Comparison of ENCODE assay signal across 1 cellular context in genomic region chr15:64216722-64217428, GRCh38.
TF ChIP-seq lines count a peak whose summit lies in the region.

No MANE protein-coding gene starts in this region.

TF ChIP-seq in HepG2, 621 proteins besides CTCF, POLR2A, EP300 and RAD21 (continues in another document):
- TF ChIP-seq TBX3 (IDR thresholded peaks at IDR 0.05; ENCODE audit: borderline replicate concordance) (0 out of 2 replicates have a peak, but pooled peaks have one; percentile 22), ZNF12 (CRISPR knock-in tag; IDR thresholded peaks at IDR 0.05) (peak; percentile 70; the same call in 1 of the 2 replicates), ZNF557 (CRISPR knock-in tag; IDR thresholded peaks at IDR 0.05) (no peak), GABPA (IDR thresholded peaks at IDR 0.05; ENCODE audit: low read depth, low read length) (no peak), GABPA (CRISPR knock-in tag; IDR thresholded peaks at IDR 0.05; ENCODE audit: low read depth) (peak; percentile 67; the same call in 1 of the 2 replicates), ZBTB3 (CRISPR knock-in tag; IDR thresholded peaks at IDR 0.05; ENCODE audit: borderline replicate concordance, low read depth) (0 out of 2 replicates have a peak, but pooled peaks have one; percentile 32), ZNF543 (CRISPR knock-in tag; IDR thresholded peaks at IDR 0.05) (peak; percentile 49; the same call in 1 of the 2 replicates), HNF4G (IDR thresholded peaks at IDR 0.05; ENCODE audit: borderline replicate concordance, low read depth, low read length) (peak; percentile 89), HNF4G (CRISPR knock-in tag; IDR thresholded peaks at IDR 0.05; ENCODE audit: borderline replicate concordance, low read depth) (peak; percentile 56; the same call in 1 of the 2 replicates), POGZ (CRISPR knock-in tag; IDR thresholded peaks at IDR 0.05) (peak; percentile 80), PITX1 (CRISPR knock-in tag; IDR thresholded peaks at IDR 0.05) (0 out of 2 replicates have a peak, but pooled peaks have one; percentile 33), RXRB (CRISPR knock-in tag; IDR thresholded peaks at IDR 0.05; ENCODE audit: borderline replicate concordance) (peak; percentile 91), CBX5 (CRISPR knock-in tag; IDR thresholded peaks at IDR 0.05; ENCODE audit: borderline replicate concordance) (peak; percentile 73; the same call in 1 of the 2 replicates), PHB2 (IDR thresholded peaks at IDR 0.05; ENCODE audit: partially characterized antibody) (no peak), ZSCAN9 (CRISPR knock-in tag; IDR thresholded peaks at IDR 0.05; ENCODE audit: borderline replicate concordance) (peak; percentile 43; the same call in 1 of the 2 replicates), MEF2D (CRISPR knock-in tag; IDR thresholded peaks at IDR 0.05) (peak; percentile 72; the same call in 1 of the 2 replicates), ZSCAN5A (CRISPR knock-in tag; IDR thresholded peaks at IDR 0.05; ENCODE audit: borderline replicate concordance) (0 out of 2 replicates have a peak, but pooled peaks have one; percentile 36), BRCA1 (CRISPR knock-in tag; IDR thresholded peaks at IDR 0.05) (no peak), ZGPAT (CRISPR knock-in tag; IDR thresholded peaks at IDR 0.05) (peak; percentile 93), ZSCAN29 (CRISPR knock-in tag; conservative IDR thresholded peaks at IDR 0.05) (0 out of 2 replicates have a peak, but pooled peaks have one; percentile 77), NFIC (IDR thresholded peaks at IDR 0.05; ENCODE audit: low read length) (peak; percentile 96), HNF4A (CRISPR knock-in tag; IDR thresholded peaks at IDR 0.05) (peak; percentile 96), KMT2B (CRISPR knock-in tag; IDR thresholded peaks at IDR 0.05) (0 out of 2 replicates have a peak, but pooled peaks have one; percentile 40), ZNF878 (CRISPR knock-in tag; IDR thresholded peaks at IDR 0.05) (peak; percentile 92), GRHL1 (CRISPR knock-in tag; conservative IDR thresholded peaks at IDR 0.05) (no peak), ZBTB25 (CRISPR knock-in tag; IDR thresholded peaks at IDR 0.05) (peak; percentile 64; the same call in 1 of the 2 replicates), MEIS2 (CRISPR knock-in tag; IDR thresholded peaks at IDR 0.05) (0 out of 2 replicates have a peak, but pooled peaks have one; percentile 33), AKAP8 (CRISPR knock-in tag; IDR thresholded peaks at IDR 0.05) (0 out of 2 replicates have a peak, but pooled peaks have one; percentile 33), HNF1B (CRISPR knock-in tag; IDR thresholded peaks at IDR 0.05) (peak; percentile 86), XRCC5 (optimal IDR thresholded peaks at IDR 0.05; ENCODE audit: low read length) (peak; percentile 67), CREM (IDR thresholded peaks at IDR 0.05) (peak; percentile 67), CREM (CRISPR knock-in tag; IDR thresholded peaks at IDR 0.05) (no peak)
- TF ChIP-seq, protein P1, sequence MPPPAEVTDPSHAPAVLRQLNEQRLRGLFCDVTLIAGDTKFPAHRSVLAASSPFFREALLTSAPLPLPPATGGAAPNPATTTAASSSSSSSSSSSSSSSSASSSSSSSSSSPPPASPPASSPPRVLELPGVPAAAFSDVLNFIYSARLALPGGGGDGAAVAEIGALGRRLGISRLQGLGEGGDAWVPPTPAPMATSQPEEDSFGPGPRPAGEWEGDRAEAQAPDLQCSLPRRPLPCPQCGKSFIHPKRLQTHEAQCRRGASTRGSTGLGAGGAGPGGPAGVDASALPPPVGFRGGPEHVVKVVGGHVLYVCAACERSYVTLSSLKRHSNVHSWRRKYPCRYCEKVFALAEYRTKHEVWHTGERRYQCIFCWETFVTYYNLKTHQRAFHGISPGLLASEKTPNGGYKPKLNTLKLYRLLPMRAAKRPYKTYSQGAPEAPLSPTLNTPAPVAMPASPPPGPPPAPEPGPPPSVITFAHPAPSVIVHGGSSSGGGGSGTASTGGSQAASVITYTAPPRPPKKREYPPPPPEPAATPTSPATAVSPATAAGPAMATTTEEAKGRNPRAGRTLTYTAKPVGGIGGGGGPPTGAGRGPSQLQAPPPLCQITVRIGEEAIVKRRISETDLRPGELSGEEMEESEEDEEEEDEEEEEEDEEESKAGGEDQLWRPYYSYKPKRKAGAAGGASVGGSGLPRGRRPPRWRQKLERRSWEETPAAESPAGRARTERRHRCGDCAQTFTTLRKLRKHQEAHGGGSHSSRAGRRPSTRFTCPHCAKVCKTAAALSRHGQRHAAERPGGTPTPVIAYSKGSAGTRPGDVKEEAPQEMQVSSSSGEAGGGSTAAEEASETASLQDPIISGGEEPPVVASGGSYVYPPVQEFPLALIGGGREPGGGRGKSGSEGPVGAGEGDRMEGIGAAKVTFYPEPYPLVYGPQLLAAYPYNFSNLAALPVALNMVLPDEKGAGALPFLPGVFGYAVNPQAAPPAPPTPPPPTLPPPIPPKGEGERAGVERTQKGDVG (CRISPR knock-in tag; IDR thresholded peaks at IDR 0.05; ENCODE audit: borderline replicate concordance) = 0 out of 2 replicates have a peak, but pooled peaks have one; percentile 38
- TF ChIP-seq, protein P2, sequence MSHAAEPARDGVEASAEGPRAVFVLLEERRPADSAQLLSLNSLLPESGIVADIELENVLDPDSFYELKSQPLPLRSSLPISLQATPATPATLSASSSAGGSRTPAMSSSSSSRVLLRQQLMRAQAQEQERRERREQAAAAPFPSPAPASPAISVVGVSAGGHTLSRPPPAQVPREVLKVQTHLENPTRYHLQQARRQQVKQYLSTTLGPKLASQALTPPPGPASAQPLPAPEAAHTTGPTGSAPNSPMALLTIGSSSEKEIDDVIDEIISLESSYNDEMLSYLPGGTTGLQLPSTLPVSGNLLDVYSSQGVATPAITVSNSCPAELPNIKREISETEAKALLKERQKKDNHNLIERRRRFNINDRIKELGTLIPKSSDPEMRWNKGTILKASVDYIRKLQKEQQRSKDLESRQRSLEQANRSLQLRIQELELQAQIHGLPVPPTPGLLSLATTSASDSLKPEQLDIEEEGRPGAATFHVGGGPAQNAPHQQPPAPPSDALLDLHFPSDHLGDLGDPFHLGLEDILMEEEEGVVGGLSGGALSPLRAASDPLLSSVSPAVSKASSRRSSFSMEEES (CRISPR knock-in tag; IDR thresholded peaks at IDR 0.05) = peak; percentile 36; the same call in 1 of the 2 replicates
- TF ChIP-seq, protein P3, sequence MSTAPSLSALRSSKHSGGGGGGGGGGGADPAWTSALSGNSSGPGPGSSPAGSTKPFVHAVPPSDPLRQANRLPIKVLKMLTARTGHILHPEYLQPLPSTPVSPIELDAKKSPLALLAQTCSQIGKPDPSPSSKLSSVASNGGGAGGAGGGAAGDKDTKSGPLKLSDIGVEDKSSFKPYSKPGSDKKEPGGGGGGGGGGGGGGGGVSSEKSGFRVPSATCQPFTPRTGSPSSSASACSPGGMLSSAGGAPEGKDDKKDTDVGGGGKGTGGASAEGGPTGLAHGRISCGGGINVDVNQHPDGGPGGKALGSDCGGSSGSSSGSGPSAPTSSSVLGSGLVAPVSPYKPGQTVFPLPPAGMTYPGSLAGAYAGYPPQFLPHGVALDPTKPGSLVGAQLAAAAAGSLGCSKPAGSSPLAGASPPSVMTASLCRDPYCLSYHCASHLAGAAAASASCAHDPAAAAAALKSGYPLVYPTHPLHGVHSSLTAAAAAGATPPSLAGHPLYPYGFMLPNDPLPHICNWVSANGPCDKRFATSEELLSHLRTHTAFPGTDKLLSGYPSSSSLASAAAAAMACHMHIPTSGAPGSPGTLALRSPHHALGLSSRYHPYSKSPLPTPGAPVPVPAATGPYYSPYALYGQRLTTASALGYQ (CRISPR knock-in tag; IDR thresholded peaks at IDR 0.05) = peak; percentile 50; the same call in 1 of the 2 replicates
- TF ChIP-seq, protein P4, sequence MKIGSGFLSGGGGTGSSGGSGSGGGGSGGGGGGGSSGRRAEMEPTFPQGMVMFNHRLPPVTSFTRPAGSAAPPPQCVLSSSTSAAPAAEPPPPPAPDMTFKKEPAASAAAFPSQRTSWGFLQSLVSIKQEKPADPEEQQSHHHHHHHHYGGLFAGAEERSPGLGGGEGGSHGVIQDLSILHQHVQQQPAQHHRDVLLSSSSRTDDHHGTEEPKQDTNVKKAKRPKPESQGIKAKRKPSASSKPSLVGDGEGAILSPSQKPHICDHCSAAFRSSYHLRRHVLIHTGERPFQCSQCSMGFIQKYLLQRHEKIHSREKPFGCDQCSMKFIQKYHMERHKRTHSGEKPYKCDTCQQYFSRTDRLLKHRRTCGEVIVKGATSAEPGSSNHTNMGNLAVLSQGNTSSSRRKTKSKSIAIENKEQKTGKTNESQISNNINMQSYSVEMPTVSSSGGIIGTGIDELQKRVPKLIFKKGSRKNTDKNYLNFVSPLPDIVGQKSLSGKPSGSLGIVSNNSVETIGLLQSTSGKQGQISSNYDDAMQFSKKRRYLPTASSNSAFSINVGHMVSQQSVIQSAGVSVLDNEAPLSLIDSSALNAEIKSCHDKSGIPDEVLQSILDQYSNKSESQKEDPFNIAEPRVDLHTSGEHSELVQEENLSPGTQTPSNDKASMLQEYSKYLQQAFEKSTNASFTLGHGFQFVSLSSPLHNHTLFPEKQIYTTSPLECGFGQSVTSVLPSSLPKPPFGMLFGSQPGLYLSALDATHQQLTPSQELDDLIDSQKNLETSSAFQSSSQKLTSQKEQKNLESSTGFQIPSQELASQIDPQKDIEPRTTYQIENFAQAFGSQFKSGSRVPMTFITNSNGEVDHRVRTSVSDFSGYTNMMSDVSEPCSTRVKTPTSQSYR (CRISPR knock-in tag; IDR thresholded peaks at IDR 0.05; ENCODE audit: borderline replicate concordance) = peak; percentile 39; the same call in 1 of the 2 replicates
- TF ChIP-seq, protein P5, sequence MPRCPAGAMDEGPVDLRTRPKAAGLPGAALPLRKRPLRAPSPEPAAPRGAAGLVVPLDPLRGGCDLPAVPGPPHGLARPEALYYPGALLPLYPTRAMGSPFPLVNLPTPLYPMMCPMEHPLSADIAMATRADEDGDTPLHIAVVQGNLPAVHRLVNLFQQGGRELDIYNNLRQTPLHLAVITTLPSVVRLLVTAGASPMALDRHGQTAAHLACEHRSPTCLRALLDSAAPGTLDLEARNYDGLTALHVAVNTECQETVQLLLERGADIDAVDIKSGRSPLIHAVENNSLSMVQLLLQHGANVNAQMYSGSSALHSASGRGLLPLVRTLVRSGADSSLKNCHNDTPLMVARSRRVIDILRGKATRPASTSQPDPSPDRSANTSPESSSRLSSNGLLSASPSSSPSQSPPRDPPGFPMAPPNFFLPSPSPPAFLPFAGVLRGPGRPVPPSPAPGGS (CRISPR knock-in tag; IDR thresholded peaks at IDR 0.05) = peak; percentile 93
